In the genomic region with DNA sequence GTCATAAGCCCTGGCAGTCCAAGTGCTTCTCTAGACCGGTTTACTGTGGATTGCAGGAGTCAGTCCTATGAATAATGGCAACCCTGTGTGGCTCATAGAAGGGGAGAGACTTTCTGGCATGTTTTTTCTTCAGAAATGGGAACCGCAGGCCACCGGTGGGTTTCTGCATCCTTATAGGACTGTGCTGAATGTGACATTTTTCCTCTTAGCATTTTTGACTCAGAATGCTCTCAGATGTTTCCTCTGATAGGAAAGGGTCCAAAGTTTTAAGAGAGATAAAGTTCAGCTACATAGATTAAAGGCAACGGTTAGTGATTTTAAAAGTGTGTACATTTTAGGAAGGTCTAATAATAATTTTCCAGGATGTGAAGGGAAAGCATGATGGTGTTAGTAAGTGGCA, we compare ENCODE assay signal across 1 cellular context.
TF ChIP-seq lines count a peak whose summit lies in the region.

No MANE protein-coding gene starts in this region.

TF ChIP-seq in GM23338, 12 proteins besides CTCF, POLR2A, EP300 and RAD21 (continued from another document):
- no peak for TF ChIP-seq ETS1 (IDR thresholded peaks at IDR 0.05)
